Comparison of ENCODE assay signal across 30 cellular contexts in genomic region chr4:168682898-168683500, GRCh38.
"Had no signal": no experiment of that assay in that cellular context is flagged by ENCODE, and none has a peak within 500 bp of the region (broad histone marks: within the 10 kb centered on the region; RNA-seq: fewer than 3 reads in every experiment).

No MANE protein-coding gene starts in this region.

- DNase-seq: activated CD4-positive, alpha-beta T cell treated with anti-CD3 and anti-CD28 coated beads for 36 hours; activated CD4-positive, CD25-positive, alpha-beta regulatory T cell; activated CD8-positive, alpha-beta memory T cell treated with anti-CD3 and anti-CD28 coated beads, Interleukin-2, amount 10 ng/mL, durations not matched to agents 7 days and 5 days; activated CD8-positive, alpha-beta T cell treated with anti-CD3 and anti-CD28 coated beads, Interleukin-2, amount 10 ng/mL, durations not matched to agents 7 days and 5 days; activated effector memory CD4-positive, alpha-beta T cell treated with Interleukin-2 at 50 U/mL for 16 hours; activated naive CD4-positive, alpha-beta T cell treated with Interleukin-2 at 50 U/mL for 16 hours; aorta; caudate nucleus; endodermal cell; esophagus squamous epithelium; gastrocnemius medialis; glutamatergic neuron; islet precursor cell; left cardiac atrium; midbrain; naive thymus-derived CD4-positive, alpha-beta T cell; nucleus accumbens; psoas muscle; stimulated activated CD4-positive, alpha-beta T cell treated with anti-CD3 and anti-CD28 coated beads, Interleukin-15, amount 100 ng/mL, for 24 hours; stimulated activated CD4-positive, alpha-beta T cell treated with anti-CD3 and anti-CD28 coated beads, Interleukin-2, amount 100 ng/mL, for 24 hours; stimulated activated naive CD4-positive, alpha-beta T cell; T-helper 1 cell had no signal

- H3K4me1 Mint-ChIP-seq: activated CD4-positive, alpha-beta T cell treated with anti-CD3 and anti-CD28 coated beads for 36 hours; activated CD8-positive, alpha-beta memory T cell treated with anti-CD3 and anti-CD28 coated beads, Interleukin-2, amount 10 ng/mL, durations not matched to agents 7 days and 5 days; brain; endodermal cell; neural crest cell had no signal

- H3K36me3 Mint-ChIP-seq: activated CD8-positive, alpha-beta memory T cell treated with anti-CD3 and anti-CD28 coated beads, Interleukin-2, amount 10 ng/mL, durations not matched to agents 7 days and 5 days; activated naive CD8-positive, alpha-beta T cell; naive thymus-derived CD4-positive, alpha-beta T cell had no signal

- H2AFZ ChIP-seq: parathyroid adenoma had no signal

- H3K9me3 Mint-ChIP-seq: brain; dendritic cell treated with granulocyte-macrophage colony-stimulating factor and Interleukin-4, amounts not matched to agents 40 ng/mL and 50 ng/mL, for 4 days; endodermal cell; neural crest cell; T-helper 2 cell treated with Interferon-gamma antibody and Interleukin-4, amounts not matched to agents 5 μg/mL and 100 μg/mL, for 36 hours had no signal

- H3K4me3 Mint-ChIP-seq: activated CD4-positive, alpha-beta T cell treated with anti-CD3 and anti-CD28 coated beads for 36 hours; activated CD8-positive, alpha-beta memory T cell treated with anti-CD3 and anti-CD28 coated beads, Interleukin-2, amount 10 ng/mL, durations not matched to agents 7 days and 5 days; activated CD8-positive, alpha-beta T cell treated with anti-CD3 and anti-CD28 coated beads, Interleukin-2, amount 10 ng/mL, durations not matched to agents 7 days and 5 days; activated naive CD8-positive, alpha-beta T cell; brain; dendritic cell treated with granulocyte-macrophage colony-stimulating factor and Interleukin-4, amounts not matched to agents 40 ng/mL and 50 ng/mL, for 4 days; endodermal cell; naive thymus-derived CD4-positive, alpha-beta T cell; neural crest cell; T-helper 2 cell treated with Interferon-gamma antibody and Interleukin-4, amounts not matched to agents 5 μg/mL and 100 μg/mL, for 36 hours had no signal

- H3K4me1 ChIP-seq: esophagus squamous epithelium, psoas muscle, tibial nerve had no signal

- H3K36me3 ChIP-seq: esophagus squamous epithelium, tibial nerve had no signal

- H3K9me3 ChIP-seq: esophagus squamous epithelium, gastrocnemius medialis, psoas muscle, tibial nerve had no signal

- H3K27ac ChIP-seq: epithelial cell of prostate, esophagus squamous epithelium, parathyroid adenoma, psoas muscle, tibial nerve had no signal

- H3K27ac Mint-ChIP-seq: activated CD4-positive, alpha-beta T cell treated with anti-CD3 and anti-CD28 coated beads for 36 hours; activated CD8-positive, alpha-beta memory T cell treated with anti-CD3 and anti-CD28 coated beads, Interleukin-2, amount 10 ng/mL, durations not matched to agents 7 days and 5 days; activated CD8-positive, alpha-beta T cell treated with anti-CD3 and anti-CD28 coated beads, Interleukin-2, amount 10 ng/mL, durations not matched to agents 7 days and 5 days; activated naive CD8-positive, alpha-beta T cell; brain; dendritic cell treated with granulocyte-macrophage colony-stimulating factor and Interleukin-4, amounts not matched to agents 40 ng/mL and 50 ng/mL, for 4 days; endodermal cell; naive thymus-derived CD4-positive, alpha-beta T cell; T-helper 2 cell treated with Interferon-gamma antibody and Interleukin-4, amounts not matched to agents 5 μg/mL and 100 μg/mL, for 36 hours had no signal

- H3K4me3 ChIP-seq: esophagus squamous epithelium, gastrocnemius medialis, psoas muscle, tibial nerve had no signal

- ATAC-seq: activated CD4-positive, alpha-beta T cell treated with anti-CD3 and anti-CD28 coated beads for 36 hours; activated CD8-positive, alpha-beta memory T cell treated with anti-CD3 and anti-CD28 coated beads, Interleukin-2, amount 10 ng/mL, durations not matched to agents 7 days and 5 days; activated CD8-positive, alpha-beta T cell treated with anti-CD3 and anti-CD28 coated beads, Interleukin-2, amount 10 ng/mL, durations not matched to agents 7 days and 5 days; gastrocnemius medialis; left cardiac atrium; naive thymus-derived CD4-positive, alpha-beta T cell; psoas muscle had no signal

- H3K9ac ChIP-seq: parathyroid adenoma had no signal

- H3K27me3 ChIP-seq: esophagus squamous epithelium, gastrocnemius medialis, tibial nerve had no signal

- H3K27me3 Mint-ChIP-seq: brain had no signal
